ENCODE assay signal across 17 cellular contexts in the genomic region with DNA sequence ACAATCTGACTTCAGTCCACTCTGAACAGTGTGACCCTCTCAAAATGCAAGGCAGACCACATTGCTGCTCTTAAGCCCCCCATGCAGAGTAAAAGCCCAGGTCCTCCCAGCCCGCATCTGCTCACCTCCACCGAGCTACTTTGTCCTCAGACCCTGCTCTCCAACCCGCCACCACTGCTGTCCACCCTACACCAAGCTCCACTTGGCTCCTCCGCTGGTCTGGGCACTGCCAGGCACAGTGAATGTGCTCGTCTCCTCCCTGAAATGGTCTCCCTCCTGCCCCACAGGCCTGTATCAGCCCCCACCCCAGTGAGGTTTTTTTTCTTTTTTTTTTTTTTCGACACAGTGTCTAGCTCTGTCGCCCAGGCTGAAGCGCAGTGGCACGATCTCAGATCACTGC.
DNase-seq lines count a peak whose midpoint lies in the region; ATAC-seq, FAIRE-seq and TF ChIP-seq lines count a peak whose summit lies in the region.
"Had no signal": no experiment of that assay in that cellular context is flagged by ENCODE, and none has a peak within 500 bp of the region (broad histone marks: within the 10 kb centered on the region; RNA-seq: fewer than 3 reads in every experiment).

No MANE protein-coding gene starts in this region.

- H3K36me3 Mint-ChIP-seq in H9 (ENCODE audit: insufficient read depth in 1 of 3, low read depth in 3 of 3), result peaks cover 2 to 3% (median 3%) of the 10 kb centered on the region in 3 experiments; a peak in 2 of 7 replicates
- H3K36me3 Mint-ChIP-seq in activated CD4-positive, alpha-beta memory T cell treated with anti-CD3 and anti-CD28 coated beads, Interleukin-2, amount 10 ng/mL, durations not matched to agents 7 days and 5 days (ENCODE audit: low read depth), result no peaks in the 10 kb centered on the region
- H3K36me3 Mint-ChIP-seq: activated naive CD8-positive, alpha-beta T cell treated with anti-CD3 and anti-CD28 coated beads, Interleukin-2, amount 10 ng/mL, durations not matched to agents 7 days and 5 days had no signal

- no peak overlapping the region for H2AK5ac ChIP-seq in H9 (ENCODE audit: insufficient read length, low read length)
- H2AK5ac ChIP-seq in H1 (ENCODE audit: low read depth, low read length), result no peak overlapping the region

- no peak overlapping the region for H2BK120ac ChIP-seq in H9 (ENCODE audit: low read depth, low read length, poor library complexity, severe bottlenecking)
- H2BK120ac ChIP-seq in H1 (replicated peaks; ENCODE audit: low read depth, low read length), result no peak overlapping the region

- no peak overlapping the region for H3K27ac ChIP-seq in BLaER1
- H3K27ac ChIP-seq in H9 (ENCODE audit: insufficient read length, low read depth, low read length), result no peak overlapping the region
- no peak overlapping the region for H3K27ac ChIP-seq in H1 (ENCODE audit: low read depth, low read length)
- H3K27ac ChIP-seq in neutrophil, result peak overlapping the region; percentile 88
- H3K27ac ChIP-seq: tibial nerve had no signal

- H3K27me3 Mint-ChIP-seq in H9 (ENCODE audit: low read depth), result no peaks in the 10 kb centered on the region
- H3K27me3 Mint-ChIP-seq in activated CD4-positive, alpha-beta memory T cell treated with anti-CD3 and anti-CD28 coated beads, Interleukin-2, amount 10 ng/mL, durations not matched to agents 7 days and 5 days, result no peaks in the 10 kb centered on the region
- H3K27me3 Mint-ChIP-seq: activated naive CD8-positive, alpha-beta T cell treated with anti-CD3 and anti-CD28 coated beads, Interleukin-2, amount 10 ng/mL, durations not matched to agents 7 days and 5 days had no signal

- H4K5ac ChIP-seq in H9 (ENCODE audit: insufficient read length, low read depth, low read length) (no peak overlapping the region), H1 (ENCODE audit: insufficient read length, low read depth, low read length) (no peak overlapping the region)

- peaks cover 16% of the 10 kb centered on the region for H3K36me3 ChIP-seq in BLaER1
- no peaks in the 10 kb centered on the region for H3K36me3 ChIP-seq in H1 (ENCODE audit: control insufficient read depth in 2 of 4, insufficient read depth in 4 of 4, low read length in 3 of 4)
- no peaks in the 10 kb centered on the region for H3K36me3 ChIP-seq in neutrophil
- H3K36me3 ChIP-seq: HAP-1, tibial nerve had no signal

- CTCF ChIA-PET in H1 (lab: Charles Lee; ENCODE audit: partially characterized antibody), result interaction anchor here (0.6 to 2.9 kb wide), 5 partner anchors 14 to 131 kb away, joined by 4 to 10 read pairs (median 8); no protein-coding TSS in a partner anchor
- CTCF ChIA-PET in activated CD4-positive, alpha-beta memory T cell treated with anti-CD3 and anti-CD28 coated beads, Interleukin-2, amount 10 ng/mL, durations not matched to agents 7 days and 5 days (lab: Charles Lee), result no interaction called here

- no peak for FAIRE-seq in H1 (lab: Jason Lieb, UNC)

- ATAC-seq in HG03460 (IDR thresholded peaks at IDR 0.05; ENCODE audit: unreplicated experiment), result no peak

- H3K56ac ChIP-seq in H9 (ENCODE audit: insufficient read length, low read depth, low read length) (no peak overlapping the region), H1 (replicated peaks; ENCODE audit: insufficient read length, low read depth, low read length) (no peak overlapping the region)

- H2BK20ac ChIP-seq in H9 (ENCODE audit: low read depth, low read length, poor library complexity, severe bottlenecking) (no peak overlapping the region), H1 (ENCODE audit: low read length) (no peak overlapping the region)

- DNase-seq in H9 (no peak), H1 (ENCODE audit: low read depth in 1 of 2, low spot score in 2 of 2) (no peak), NCI-H446 (lab: John Stamatoyannopoulos, UW) (no peak)
- no peak for DNase-seq in activated CD8-positive, alpha-beta memory T cell treated with anti-CD3 and anti-CD28 coated beads, Interleukin-2, amount 50 U/mL, for 48 hours
- DNase-seq in activated CD4-positive, alpha-beta memory T cell treated with anti-CD3 and anti-CD28 coated beads, Interleukin-2, amount 10 ng/mL, durations not matched to agents 7 days and 5 days, result no peak
- DNase-seq: activated naive CD8-positive, alpha-beta T cell treated with anti-CD3 and anti-CD28 coated beads, Interleukin-2, amount 10 ng/mL, durations not matched to agents 7 days and 5 days; NCI-H1092; NCI-H2081 treated with DMSO at 0.1 percent for 48 hours; NCI-H510A treated with DMSO at 0.1 percent for 48 hours; stimulated activated naive CD4-positive, alpha-beta T cell had no signal

- H3K79me1 ChIP-seq in H9 (ENCODE audit: insufficient read depth, low read depth, low read length, poor library complexity, severe bottlenecking), result peaks cover 4% of the 10 kb centered on the region
- H3K79me1 ChIP-seq in H1 (ENCODE audit: low read depth, low read length), result peaks cover 18% of the 10 kb centered on the region

- H3K79me2 ChIP-seq in H9 (ENCODE audit: insufficient read depth, low read length) (peaks cover 4% of the 10 kb centered on the region; the same call in 1 of the 2 replicates), H1 (ENCODE audit: control insufficient read depth in 1 of 2, insufficient read depth in 2 of 2, low read length in 2 of 2) (peaks cover 2 to 58% of the 10 kb centered on the region in 2 experiments)

- H3K27ac Mint-ChIP-seq in H9, result peak overlapping the region; percentile 73 to 82 (median 81); a peak in 6 of 7 replicates
- no peak overlapping the region for H3K27ac Mint-ChIP-seq in activated CD4-positive, alpha-beta memory T cell treated with anti-CD3 and anti-CD28 coated beads, Interleukin-2, amount 10 ng/mL, durations not matched to agents 7 days and 5 days
- H3K27ac Mint-ChIP-seq: activated naive CD8-positive, alpha-beta T cell treated with anti-CD3 and anti-CD28 coated beads, Interleukin-2, amount 10 ng/mL, durations not matched to agents 7 days and 5 days; T-helper 2 cell treated with Interferon-gamma antibody and Interleukin-4, amounts not matched to agents 5 μg/mL and 100 μg/mL, for 36 hours had no signal

- peaks cover 99% of the 10 kb centered on the region for H4K20me1 ChIP-seq in BLaER1
- no peaks in the 10 kb centered on the region for H4K20me1 ChIP-seq in H9 (ENCODE audit: control insufficient read depth, insufficient read depth, insufficient read length)
- peaks cover 7 to 16% of the 10 kb centered on the region in 2 experiments for H4K20me1 ChIP-seq in H1 (replicated peaks in 1 of 2; ENCODE audit: control insufficient read depth in 1 of 2, insufficient read depth in 2 of 2, low read length in 2 of 2)

- H2BK12ac ChIP-seq in H9 (ENCODE audit: insufficient read length, low read depth, low read length) (no peak overlapping the region), H1 (ENCODE audit: low read depth, low read length) (no peak overlapping the region)

- H2BK5ac ChIP-seq in H9 (ENCODE audit: insufficient read length, low read length) (no peak overlapping the region), H1 (ENCODE audit: low read depth, low read length) (peak overlapping the region; percentile 44; the same call in 1 of the 2 replicates)

- H3K18ac ChIP-seq in H9 (ENCODE audit: insufficient read length, low read depth, low read length) (no peak overlapping the region), H1 (ENCODE audit: extremely low read depth, low read length) (no peak overlapping the region)

- H2BK15ac ChIP-seq in H9 (ENCODE audit: low read depth, low read length) (no peak overlapping the region), H1 (ENCODE audit: low read length) (no peak overlapping the region)

- WGBS in H9 (ENCODE audit: extremely low coverage, insufficient read length, low lambda C conversion rate), result no CpG with 5 or more reads among the region's 9 CpGs
- 87% methylated on average over 8 of the region's 9 CpGs; no CpG with 5 or more reads in 1 of the 2 experiments for whole genome bisulfite sequencing in H1 (ENCODE audit: extremely low coverage in 1 of 2, insufficient coverage in 1 of 2, insufficient read length in 1 of 2, insufficient replicate concordance in 2 of 2, low coverage in 1 of 2, low lambda C conversion rate in 2 of 2, missing lambda C conversion rate in 1 of 2), 2 experiments

- H3K9me3 ChIP-seq in BLaER1, result no peaks in the 10 kb centered on the region
- no peaks in the 10 kb centered on the region for H3K9me3 ChIP-seq in H9 (ENCODE audit: control insufficient read depth, low read depth, low read length)
- H3K9me3 ChIP-seq in H1 (ENCODE audit: insufficient read depth in 2 of 2, low read depth in 1 of 2, low read length in 1 of 2), result no peaks in the 10 kb centered on the region
- H3K9me3 ChIP-seq in neutrophil, result no peaks in the 10 kb centered on the region
- H3K9me3 ChIP-seq: HAP-1, tibial nerve had no signal

- no peak for TF ChIP-seq POLR2A in H1 (IDR thresholded peaks at IDR 0.05; ENCODE audit: control extremely low read depth in 1 of 2, low read depth in 2 of 2, low read length in 2 of 2)

- no peaks in the 10 kb centered on the region for H3K9me3 Mint-ChIP-seq in H9
- H3K9me3 Mint-ChIP-seq in activated CD4-positive, alpha-beta memory T cell treated with anti-CD3 and anti-CD28 coated beads, Interleukin-2, amount 10 ng/mL, durations not matched to agents 7 days and 5 days, result no peaks in the 10 kb centered on the region
- H3K9me3 Mint-ChIP-seq: activated naive CD8-positive, alpha-beta T cell treated with anti-CD3 and anti-CD28 coated beads, Interleukin-2, amount 10 ng/mL, durations not matched to agents 7 days and 5 days; T-helper 2 cell treated with Interferon-gamma antibody and Interleukin-4, amounts not matched to agents 5 μg/mL and 100 μg/mL, for 36 hours had no signal

- H3K23me2 ChIP-seq in H9 (ENCODE audit: insufficient read length, low read depth, low read length, poor library complexity, severe bottlenecking), result no peaks in the 10 kb centered on the region
- H3K23me2 ChIP-seq in H1 (ENCODE audit: low read depth, low read length), result peaks cover 2% of the 10 kb centered on the region; the same call in 1 of the 2 replicates

- no peak for TF ChIP-seq RAD21 in H1 (IDR thresholded peaks at IDR 0.05 in 1 of 2, conservative IDR thresholded peaks at IDR 0.05 in 1 of 2; ENCODE audit: low read depth in 2 of 2, low read length in 2 of 2)

- H3K23ac ChIP-seq in H9 (ENCODE audit: insufficient read length, low read depth, low read length) (no peak overlapping the region), H1 (ENCODE audit: insufficient read length) (no peak overlapping the region)

- H2AFZ ChIP-seq in H9 (ENCODE audit: low read length) (no peak overlapping the region), H1 (ENCODE audit: low read length) (no peak overlapping the region)

- H3K9ac ChIP-seq in BLaER1 (no peak overlapping the region), H9 (ENCODE audit: extremely low read depth, insufficient read length, low read length) (no peak overlapping the region), H1 (replicated peaks in 1 of 4; ENCODE audit: extremely low read depth in 1 of 4, low read depth in 3 of 4, low read length in 3 of 4) (no peak overlapping the region; a peak in 1 of 7 replicates)

- H3K14ac ChIP-seq in H9 (ENCODE audit: insufficient read depth, low read length) (no peak overlapping the region), H1 (ENCODE audit: insufficient read length) (peak overlapping the region; percentile 69)

- no peak overlapping the region; a peak in 1 of 5 replicates for H3K4me3 Mint-ChIP-seq in H9
- no peak overlapping the region for H3K4me3 Mint-ChIP-seq in activated CD4-positive, alpha-beta memory T cell treated with anti-CD3 and anti-CD28 coated beads, Interleukin-2, amount 10 ng/mL, durations not matched to agents 7 days and 5 days
- H3K4me3 Mint-ChIP-seq: activated naive CD8-positive, alpha-beta T cell treated with anti-CD3 and anti-CD28 coated beads, Interleukin-2, amount 10 ng/mL, durations not matched to agents 7 days and 5 days; T-helper 2 cell treated with Interferon-gamma antibody and Interleukin-4, amounts not matched to agents 5 μg/mL and 100 μg/mL, for 36 hours had no signal

- POLR2A ChIA-PET in H1 (lab: Charles Lee; ENCODE audit: partially characterized antibody), result interaction anchor here (1.0 to 1.4 kb wide), 3 partner anchors 15 to 91 kb away, joined by 3 to 4 read pairs (median 3); no protein-coding TSS in a partner anchor
- POLR2A ChIA-PET in activated CD4-positive, alpha-beta memory T cell treated with anti-CD3 and anti-CD28 coated beads, Interleukin-2, amount 10 ng/mL, durations not matched to agents 7 days and 5 days (lab: Charles Lee), result no interaction called here

- H3K27me3 ChIP-seq in BLaER1 (no peaks in the 10 kb centered on the region), H9 (ENCODE audit: insufficient read depth, low read length) (no peaks in the 10 kb centered on the region), H1 (replicated peaks in 1 of 4; ENCODE audit: control insufficient read depth in 3 of 4, extremely low read depth in 1 of 4, insufficient read depth in 3 of 4, low read length in 3 of 4) (no peaks in the 10 kb centered on the region), neutrophil (no peaks in the 10 kb centered on the region)
- H3K27me3 ChIP-seq: tibial nerve had no signal

- H3K4ac ChIP-seq in H9 (ENCODE audit: low read depth, low read length) (no peak overlapping the region), H1 (replicated peaks; ENCODE audit: insufficient read length, low read depth, low read length) (no peak overlapping the region)

- H3K4me1 ChIP-seq in BLaER1, result peaks cover 83% of the 10 kb centered on the region
- H3K4me1 ChIP-seq in H9 (ENCODE audit: insufficient read depth, low read length), result no peaks in the 10 kb centered on the region; the same call in 1 of the 2 replicates
- H3K4me1 ChIP-seq in H1 (replicated peaks in 1 of 4; ENCODE audit: control insufficient read depth in 3 of 4, insufficient read depth in 4 of 4, low read length in 3 of 4), result peaks cover 2 to 6% (median 5%) of the 10 kb centered on the region in 4 experiments; a peak in 6 of 7 replicates
- peaks cover 72 to 73% of the 10 kb centered on the region in 2 experiments for H3K4me1 ChIP-seq in neutrophil (ENCODE audit: control insufficient read depth in 1 of 2, insufficient read depth in 1 of 2, low read depth in 1 of 2, low read length in 1 of 2)
- H3K4me1 ChIP-seq: HAP-1 had no signal

- H4K91ac ChIP-seq in H9 (ENCODE audit: insufficient read length, low read depth, low read length) (no peak overlapping the region), H1 (replicated peaks; ENCODE audit: insufficient read length, low read length) (no peak overlapping the region)

- H3K4me3 ChIP-seq in BLaER1 (no peak overlapping the region), H1 (ENCODE audit: extremely low read depth in 1 of 4, insufficient read depth in 2 of 4, low read depth in 3 of 4, low read length in 4 of 4) (no peak overlapping the region), neutrophil (ENCODE audit: low read depth in 1 of 2, low read length in 1 of 2) (no peak overlapping the region)
- H3K4me3 ChIP-seq: HAP-1, lung, tibial nerve had no signal

- 0 out of 2 replicates have a peak overlapping the region, but pooled peaks have one; percentile 60 for H3K4me2 ChIP-seq in BLaER1
- no peak overlapping the region for H3K4me2 ChIP-seq in H9 (ENCODE audit: insufficient read depth, insufficient read length, low read length)
- H3K4me2 ChIP-seq in H1 (ENCODE audit: insufficient read depth in 1 of 2, low read depth in 2 of 2, low read length in 2 of 2), result no peak overlapping the region

- H4K8ac ChIP-seq in H9 (replicated peaks; ENCODE audit: insufficient read length, low read depth, low read length), result no peak overlapping the region
- no peak overlapping the region; the same call in 1 of the 2 replicates for H4K8ac ChIP-seq in H1 (ENCODE audit: extremely low read depth, insufficient read depth, low read length)

- TF ChIP-seq CTCF in H9 (conservative IDR thresholded peaks at IDR 0.05) (no peak), H1 (IDR thresholded peaks at IDR 0.05; ENCODE audit: control extremely low read depth in 1 of 3, insufficient read depth in 1 of 3, low read depth in 1 of 3, low read length in 3 of 3) (no peak), neutrophil (IDR thresholded peaks at IDR 0.05) (no peak)

- TF ChIP-seq EP300 in H1 (IDR thresholded peaks at IDR 0.05; ENCODE audit: borderline replicate concordance in 1 of 2, low read depth in 2 of 2, low read length in 2 of 2), result no peak

- peaks cover 37 to 41% of the 10 kb centered on the region in 2 experiments for H3K4me1 Mint-ChIP-seq in H9
- H3K4me1 Mint-ChIP-seq in activated CD4-positive, alpha-beta memory T cell treated with anti-CD3 and anti-CD28 coated beads, Interleukin-2, amount 10 ng/mL, durations not matched to agents 7 days and 5 days, result peaks cover 3% of the 10 kb centered on the region

- no peak overlapping the region for H3T11ph ChIP-seq in H9 (ENCODE audit: low read length)
